ENCODE assay signal across 1 cellular context in the genomic region with DNA sequence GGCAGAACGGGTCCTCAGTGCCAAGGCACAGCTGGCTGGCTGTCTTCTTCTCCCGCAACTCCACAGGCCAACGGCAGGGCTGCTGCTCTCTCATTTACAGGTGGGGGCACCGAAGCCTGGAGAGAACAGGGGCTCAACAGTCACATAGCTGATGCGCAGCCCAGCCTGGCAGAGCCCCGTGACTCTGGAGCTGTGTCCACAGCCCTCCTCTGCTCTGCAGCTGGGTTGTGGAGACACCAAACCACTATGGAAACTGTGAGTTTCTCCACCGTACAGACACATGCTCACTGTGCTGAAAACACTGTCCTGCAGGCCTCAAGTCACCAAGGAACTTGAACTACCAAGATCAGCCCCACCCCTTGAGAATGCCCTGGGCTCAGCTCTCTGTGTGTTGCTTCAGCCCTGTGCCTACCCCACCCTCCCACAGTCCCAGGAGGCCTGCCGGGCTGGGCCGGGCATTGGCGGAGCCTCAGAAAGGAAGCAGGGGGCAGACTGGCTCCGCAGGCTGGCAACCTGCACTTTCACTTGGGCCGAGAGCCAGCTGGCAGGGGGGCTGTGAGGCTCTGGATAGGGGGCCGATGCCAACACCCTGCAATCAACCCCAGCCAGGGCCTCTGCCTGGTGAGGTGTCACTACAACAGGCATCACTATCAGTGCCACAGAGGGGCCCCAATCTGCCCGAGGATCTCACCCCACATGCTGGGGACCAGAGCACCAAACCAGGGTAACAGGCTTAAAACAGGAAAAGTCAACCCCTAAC.
A peak's percentile ranks its signal among the peaks of the same experiment; 100 is the strongest.
TF ChIP-seq lines count a peak whose summit lies in the region.

No MANE protein-coding gene starts in this region.

TF ChIP-seq in HEK293, 187 proteins besides CTCF, POLR2A, EP300 and RAD21:
- TF ChIP-seq, protein P1, sequence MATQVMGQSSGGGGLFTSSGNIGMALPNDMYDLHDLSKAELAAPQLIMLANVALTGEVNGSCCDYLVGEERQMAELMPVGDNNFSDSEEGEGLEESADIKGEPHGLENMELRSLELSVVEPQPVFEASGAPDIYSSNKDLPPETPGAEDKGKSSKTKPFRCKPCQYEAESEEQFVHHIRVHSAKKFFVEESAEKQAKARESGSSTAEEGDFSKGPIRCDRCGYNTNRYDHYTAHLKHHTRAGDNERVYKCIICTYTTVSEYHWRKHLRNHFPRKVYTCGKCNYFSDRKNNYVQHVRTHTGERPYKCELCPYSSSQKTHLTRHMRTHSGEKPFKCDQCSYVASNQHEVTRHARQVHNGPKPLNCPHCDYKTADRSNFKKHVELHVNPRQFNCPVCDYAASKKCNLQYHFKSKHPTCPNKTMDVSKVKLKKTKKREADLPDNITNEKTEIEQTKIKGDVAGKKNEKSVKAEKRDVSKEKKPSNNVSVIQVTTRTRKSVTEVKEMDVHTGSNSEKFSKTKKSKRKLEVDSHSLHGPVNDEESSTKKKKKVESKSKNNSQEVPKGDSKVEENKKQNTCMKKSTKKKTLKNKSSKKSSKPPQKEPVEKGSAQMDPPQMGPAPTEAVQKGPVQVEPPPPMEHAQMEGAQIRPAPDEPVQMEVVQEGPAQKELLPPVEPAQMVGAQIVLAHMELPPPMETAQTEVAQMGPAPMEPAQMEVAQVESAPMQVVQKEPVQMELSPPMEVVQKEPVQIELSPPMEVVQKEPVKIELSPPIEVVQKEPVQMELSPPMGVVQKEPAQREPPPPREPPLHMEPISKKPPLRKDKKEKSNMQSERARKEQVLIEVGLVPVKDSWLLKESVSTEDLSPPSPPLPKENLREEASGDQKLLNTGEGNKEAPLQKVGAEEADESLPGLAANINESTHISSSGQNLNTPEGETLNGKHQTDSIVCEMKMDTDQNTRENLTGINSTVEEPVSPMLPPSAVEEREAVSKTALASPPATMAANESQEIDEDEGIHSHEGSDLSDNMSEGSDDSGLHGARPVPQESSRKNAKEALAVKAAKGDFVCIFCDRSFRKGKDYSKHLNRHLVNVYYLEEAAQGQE (tag by site-specific recombination; IDR thresholded peaks at IDR 0.05), result no peak
- TF ChIP-seq ZBTB8A (tag by site-specific recombination; IDR thresholded peaks at IDR 0.05) (peak; percentile 54), ZNF501 (tag by site-specific recombination; IDR thresholded peaks at IDR 0.05) (no peak), ZIC2 (tag by site-specific recombination; IDR thresholded peaks at IDR 0.05) (peak; percentile 96), KLF1 (tag by site-specific recombination; IDR thresholded peaks at IDR 0.05) (peak; percentile 55), ZNF423 (tag by site-specific recombination; IDR thresholded peaks at IDR 0.05) (peak; percentile 70; the same call in 1 of the 2 replicates), GLIS1 (tag by site-specific recombination; IDR thresholded peaks at IDR 0.05) (peak; percentile 52; the same call in 1 of the 2 replicates), ZBTB20 (tag by site-specific recombination; IDR thresholded peaks at IDR 0.05) (peak; percentile 41; the same call in 1 of the 2 replicates), GLIS2 (tag by site-specific recombination; IDR thresholded peaks at IDR 0.05) (peak; percentile 30; the same call in 1 of the 2 replicates)
TF ChIP-seq in HEK293: peak in this region for 7.
